In genomic region chr13:77810430-77810829, GRCh38 we compare ENCODE assay signal across 10 cellular contexts.
DNase-seq lines count a peak whose midpoint lies in the region; ATAC-seq and TF ChIP-seq lines count a peak whose summit lies in the region.
"Had no signal": no experiment of that assay in that cellular context is flagged by ENCODE, and none has a peak within 500 bp of the region (broad histone marks: within the 10 kb centered on the region; RNA-seq: fewer than 3 reads in every experiment).

No MANE protein-coding gene starts in this region.

- no peak overlapping the region for H2AFZ ChIP-seq in fibroblast of lung (ENCODE audit: low read length)
- H2AFZ ChIP-seq in neuronal stem cell (ENCODE audit: low read length): no peak overlapping the region

- no peak overlapping the region for H3K14ac ChIP-seq in neuronal stem cell (ENCODE audit: low read length)

- peaks cover 2 to 6% (median 2%) of the 10 kb centered on the region in 3 donors for H3K27me3 Mint-ChIP-seq in immature natural killer cell (ENCODE audit: low read depth in 3 of 3)
- H3K27me3 Mint-ChIP-seq: dendritic cell treated with granulocyte-macrophage colony-stimulating factor and Interleukin-4, amounts not matched to agents 40 ng/mL and 50 ng/mL, for 4 days had no signal

- H3K18ac ChIP-seq in neuronal stem cell (ENCODE audit: low read length): no peak overlapping the region

- no peak for DNase-seq in activated naive CD4-positive, alpha-beta T cell treated with anti-CD3 and anti-CD28 coated beads, Interleukin-2, amount 50 U/mL, for 72 hours (ENCODE audit: low spot score in 2 of 2)
- no peak for DNase-seq in activated naive CD4-positive, alpha-beta T cell treated with anti-CD3 and anti-CD28 coated beads, Interleukin-2, amount 50 U/mL, for 16 hours
- DNase-seq in NCI-H526 treated with DMSO at 0.1 percent for 48 hours (lab: John Stamatoyannopoulos, UW) (peak; percentile 62), fibroblast of lung (ENCODE audit: low read depth in 2 of 2) (peak; percentile 12 to 51), immature natural killer cell (no peak), NCI-H128 (lab: John Stamatoyannopoulos, UW; ENCODE audit: unreplicated experiment) (no peak), neuronal stem cell (ENCODE audit: low spot score) (no peak)

- no peak overlapping the region for H2BK15ac ChIP-seq in neuronal stem cell (ENCODE audit: low read length)

- peak; percentile 34 to 62 for ATAC-seq in activated naive CD4-positive, alpha-beta T cell treated with anti-CD3 and anti-CD28 coated beads, Interleukin-2, amount 50 U/mL, for 72 hours
- ATAC-seq in HG02571 (IDR thresholded peaks at IDR 0.05; ENCODE audit: unreplicated experiment): peak; percentile 61

- H3K23ac ChIP-seq in neuronal stem cell (ENCODE audit: low read depth, low read length, poor library complexity): no peak overlapping the region

- H3K9me3 Mint-ChIP-seq in activated naive CD4-positive, alpha-beta T cell treated with anti-CD3 and anti-CD28 coated beads, Interleukin-2, amount 50 U/mL, for 72 hours: no peaks in the 10 kb centered on the region
- peaks cover 0 to 2% (median 0%) of the 10 kb centered on the region in 6 donors for H3K9me3 Mint-ChIP-seq in immature natural killer cell
- H3K9me3 Mint-ChIP-seq: dendritic cell treated with granulocyte-macrophage colony-stimulating factor and Interleukin-4, amounts not matched to agents 40 ng/mL and 50 ng/mL, for 4 days; stimulated activated naive CD8-positive, alpha-beta T cell treated with anti-CD3 and anti-CD28 coated beads, Interleukin-15, Interleukin-2, amounts not matched to agents 100 ng/mL and 50 ng/mL, for 24 hours had no signal

- H2BK5ac ChIP-seq in neuronal stem cell (ENCODE audit: low read length): no peak overlapping the region

- H3K79me2 ChIP-seq in fibroblast of lung (ENCODE audit: control insufficient read depth, insufficient read depth, low read length): no peaks in the 10 kb centered on the region

- no peak overlapping the region for H3K4ac ChIP-seq in neuronal stem cell (ENCODE audit: low read length)

- H3K27me3 ChIP-seq in fibroblast of lung (ENCODE audit: control insufficient read depth, insufficient read depth, low read length) (no peaks in the 10 kb centered on the region), neuronal stem cell (ENCODE audit: control insufficient read depth in 3 of 3, insufficient read depth in 3 of 3, low read depth in 1 of 3, low read length in 3 of 3) (no peaks in the 10 kb centered on the region)

- no peak overlapping the region for H3K4me3 ChIP-seq in fibroblast of lung (replicated peaks in 1 of 4; ENCODE audit: control extremely low read depth in 1 of 4, insufficient read depth in 1 of 4, low read depth in 3 of 4, low read length in 4 of 4)
- H3K4me3 ChIP-seq in neuronal stem cell (ENCODE audit: low read length in 2 of 2): no peak overlapping the region

- H3K36me3 ChIP-seq in fibroblast of lung (ENCODE audit: control insufficient read depth, insufficient read depth, low read length) (no peaks in the 10 kb centered on the region), neuronal stem cell (replicated peaks in 1 of 2; ENCODE audit: control insufficient read depth in 2 of 2, insufficient read depth in 2 of 2, low read length in 2 of 2) (no peaks in the 10 kb centered on the region)

- H3K27ac ChIP-seq in fibroblast of lung (ENCODE audit: insufficient read depth, low read length): no peak overlapping the region
- H3K27ac ChIP-seq in neuronal stem cell (replicated peaks; ENCODE audit: low read length): no peak overlapping the region

- H3K4me3 Mint-ChIP-seq in immature natural killer cell: no peak overlapping the region
- H3K4me3 Mint-ChIP-seq: dendritic cell treated with granulocyte-macrophage colony-stimulating factor and Interleukin-4, amounts not matched to agents 40 ng/mL and 50 ng/mL, for 4 days; stimulated activated naive CD8-positive, alpha-beta T cell treated with anti-CD3 and anti-CD28 coated beads, Interleukin-15, Interleukin-2, amounts not matched to agents 100 ng/mL and 50 ng/mL, for 24 hours had no signal

- H3K4me2 ChIP-seq in fibroblast of lung (ENCODE audit: extremely low read depth, insufficient read depth, low read length) (no peak overlapping the region), neuronal stem cell (ENCODE audit: insufficient read depth, low read length, poor library complexity, severe bottlenecking) (no peak overlapping the region)

- H3K4me1 ChIP-seq in fibroblast of lung (ENCODE audit: control insufficient read depth, extremely low read depth, insufficient read depth, low read length) (no peaks in the 10 kb centered on the region), neuronal stem cell (ENCODE audit: control insufficient read depth in 2 of 2, insufficient read depth in 1 of 2, low read depth in 1 of 2, low read length in 2 of 2) (no peaks in the 10 kb centered on the region)

- peak; percentile 29 to 59 for TF ChIP-seq CTCF in fibroblast of lung (conservative IDR thresholded peaks at IDR 0.05 in 1 of 2, IDR thresholded peaks at IDR 0.05 in 1 of 2; ENCODE audit: low read depth in 1 of 2, low read length in 2 of 2)

- H4K20me1 ChIP-seq in fibroblast of lung (ENCODE audit: control insufficient read depth, extremely low read depth, insufficient read depth, low read length): no peaks in the 10 kb centered on the region

- H2AK5ac ChIP-seq in neuronal stem cell (ENCODE audit: low read depth, low read length): no peak overlapping the region

- no peaks in the 10 kb centered on the region for H3K79me1 ChIP-seq in neuronal stem cell (ENCODE audit: low read depth, low read length)

- no peak overlapping the region for H4K91ac ChIP-seq in neuronal stem cell (ENCODE audit: low read depth, low read length, poor library complexity)

- H3K9ac ChIP-seq in fibroblast of lung (ENCODE audit: insufficient read depth, low read length): no peak overlapping the region
- no peak overlapping the region for H3K9ac ChIP-seq in neuronal stem cell (ENCODE audit: low read depth, low read length, poor library complexity)

- H4K8ac ChIP-seq in neuronal stem cell (ENCODE audit: low read depth, low read length): no peak overlapping the region

- no peak overlapping the region for H2BK120ac ChIP-seq in neuronal stem cell (ENCODE audit: low read depth, low read length)

- no CpG with 5 or more reads among the region's 2 CpGs for WGBS in neuronal stem cell (ENCODE audit: extremely low coverage in 2 of 2, insufficient read length in 2 of 2, insufficient replicate concordance in 1 of 2), 2 donors

- H3K27ac Mint-ChIP-seq in activated naive CD4-positive, alpha-beta T cell treated with anti-CD3 and anti-CD28 coated beads, Interleukin-2, amount 50 U/mL, for 72 hours: no peak overlapping the region
- H3K27ac Mint-ChIP-seq in immature natural killer cell: no peak overlapping the region
- H3K27ac Mint-ChIP-seq: dendritic cell treated with granulocyte-macrophage colony-stimulating factor and Interleukin-4, amounts not matched to agents 40 ng/mL and 50 ng/mL, for 4 days; stimulated activated naive CD8-positive, alpha-beta T cell treated with anti-CD3 and anti-CD28 coated beads, Interleukin-15, Interleukin-2, amounts not matched to agents 100 ng/mL and 50 ng/mL, for 24 hours had no signal

- H3K9me3 ChIP-seq in fibroblast of lung (ENCODE audit: control insufficient read depth, insufficient read depth, low read depth, low read length): no peaks in the 10 kb centered on the region
- peaks cover 0 to 5% of the 10 kb centered on the region in 2 donors for H3K9me3 ChIP-seq in neuronal stem cell (replicated peaks in 1 of 2; ENCODE audit: control insufficient read depth in 2 of 2, insufficient read depth in 1 of 2, low read depth in 1 of 2, low read length in 2 of 2)

- no peaks in the 10 kb centered on the region for H3K4me1 Mint-ChIP-seq in immature natural killer cell

- H2BK12ac ChIP-seq in neuronal stem cell (ENCODE audit: low read length): no peak overlapping the region

- H3K36me3 Mint-ChIP-seq in activated naive CD4-positive, alpha-beta T cell treated with anti-CD3 and anti-CD28 coated beads, Interleukin-2, amount 50 U/mL, for 72 hours: no peaks in the 10 kb centered on the region
- H3K36me3 Mint-ChIP-seq in immature natural killer cell: no peaks in the 10 kb centered on the region

Comparison
In these comparisons a context has a peak if more than half of its experiments do, and no peak if none do; other contexts are left out.
1. DNase-seq: peak in NCI-H526 treated with DMSO at 0.1 percent for 48 hours (single experiment) and fibroblast of lung (2 of 2); none in activated naive CD4-positive, alpha-beta T cell treated with anti-CD3 and anti-CD28 coated beads, Interleukin-2, amount 50 U/mL, for 72 hours (0 of 2), activated naive CD4-positive, alpha-beta T cell treated with anti-CD3 and anti-CD28 coated beads, Interleukin-2, amount 50 U/mL, for 16 hours (single experiment), immature natural killer cell (0 of 3), NCI-H128 (single experiment) and neuronal stem cell (single experiment).